In the genomic region with DNA sequence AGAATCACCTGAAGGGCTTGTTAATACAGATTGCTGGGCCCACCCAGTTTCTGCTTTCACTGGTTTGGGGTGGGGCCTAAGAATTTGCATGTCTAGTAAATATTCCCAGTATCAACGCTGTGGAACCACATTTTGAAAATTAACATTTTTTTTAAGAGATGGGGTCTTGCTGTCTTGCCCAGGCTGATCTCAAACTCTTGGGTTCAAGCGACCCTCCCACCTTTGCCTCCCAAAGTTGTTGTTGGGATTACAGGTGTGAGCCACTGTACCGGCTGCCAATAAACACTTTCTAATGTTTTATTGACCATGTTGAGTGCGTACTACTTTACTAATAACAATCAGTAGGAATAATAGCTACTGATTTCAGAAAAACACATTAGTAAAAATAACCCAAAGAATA, we compare ENCODE assay signal across 9 cellular contexts. TPM values are rescaled to one million over a fixed set of nuclear protein-coding genes. Genes with fewer than 3 reads are reported as not detected.
A peak's percentile ranks its signal among the peaks of the same experiment; 100 is the strongest.
DNase-seq lines count a peak whose midpoint lies in the region; ATAC-seq, FAIRE-seq and TF ChIP-seq lines count a peak whose summit lies in the region.
"Had no signal": no experiment of that assay in that cellular context is flagged by ENCODE, and none has a peak within 500 bp of the region (broad histone marks: within the 10 kb centered on the region; RNA-seq: fewer than 3 reads in every experiment).

No MANE protein-coding gene starts in this region.

- H3K27ac ChIP-seq in RWPE2 (ENCODE audit: poor library complexity, severe bottlenecking) (peak overlapping the region; percentile 4), rectal smooth muscle tissue (ENCODE audit: low read depth, low read length) (no peak overlapping the region)

- H3K4me1 ChIP-seq in RWPE2 (ENCODE audit: insufficient read depth, poor library complexity, severe bottlenecking): peaks cover 14% of the 10 kb centered on the region
- H3K4me1 ChIP-seq in rectal smooth muscle tissue (ENCODE audit: control insufficient read depth, insufficient read depth, low read length): peaks cover 21% of the 10 kb centered on the region

- DNase-seq in RWPE2 (ENCODE audit: low spot score) (no peak), epithelial cell of esophagus (ENCODE audit: low read depth) (no peak), MV-4-11 (lab: John Stamatoyannopoulos, UW) (no peak), COLO668 (lab: John Stamatoyannopoulos, UW; ENCODE audit: unreplicated experiment) (no peak), HCEC 1CT (no peak), GM12892 (ENCODE audit: insufficient read length) (no peak)
- DNase-seq: left colon had no signal

- TF ChIP-seq CTCF in RWPE2 (IDR thresholded peaks at IDR 0.05; ENCODE audit: poor library complexity, severe bottlenecking): no peak
- no peak for TF ChIP-seq CTCF in epithelial cell of esophagus (IDR thresholded peaks at IDR 0.05; ENCODE audit: insufficient read depth, low read depth, low read length, missing control alignments)

- ATAC-seq in RWPE2 (ENCODE audit: low read depth): no peak
- ATAC-seq: left colon had no signal

- H3K27me3 ChIP-seq in RWPE2 (ENCODE audit: insufficient read depth, poor library complexity, severe bottlenecking) (no peaks in the 10 kb centered on the region), rectal smooth muscle tissue (ENCODE audit: control insufficient read depth, insufficient read depth, low read length) (no peaks in the 10 kb centered on the region)

- no peaks in the 10 kb centered on the region for H3K9me3 ChIP-seq in RWPE2 (ENCODE audit: severe bottlenecking)

- H3K36me3 ChIP-seq in RWPE2 (ENCODE audit: low read depth) (peaks cover 71% of the 10 kb centered on the region), rectal smooth muscle tissue (ENCODE audit: control insufficient read depth, insufficient read depth, low read length) (peaks cover 45% of the 10 kb centered on the region)

- no peak for FAIRE-seq in GM12892 (lab: Jason Lieb, UNC)

- peak overlapping the region; percentile 29; the same call in 1 of the 2 replicates for H3K4me3 ChIP-seq in GM08714 (ENCODE audit: low read length)
- H3K4me3 ChIP-seq in RWPE2 (ENCODE audit: severe bottlenecking): no peak overlapping the region
- H3K4me3 ChIP-seq in epithelial cell of esophagus (ENCODE audit: low read length): peak overlapping the region; percentile 97
- H3K4me3 ChIP-seq in rectal smooth muscle tissue (ENCODE audit: low read length): peak overlapping the region; percentile 99

- H3K9ac ChIP-seq in rectal smooth muscle tissue (ENCODE audit: low read length): no peak overlapping the region

- TF ChIP-seq POLR2A in GM12892 (IDR thresholded peaks at IDR 0.05; ENCODE audit: low read depth, low read length): no peak

RNA-seq across cellular contexts. Expression of a gene that starts 2.5 kb away (rescaled TPM):
- polyA plus RNA-seq in GM12892 (2012; ENCODE audit: missing spikeins): 330 TPM

RNA-seq across cellular contexts. Expression of a gene that starts 51.6 kb away (rescaled TPM):
- 27.3 TPM for polyA plus RNA-seq in GM12892 (2012; ENCODE audit: missing spikeins)

RNA-seq across cellular contexts. Expression of a gene that starts 55.2 kb away (rescaled TPM):
- 31.0 TPM for polyA plus RNA-seq in GM12892 (2012; ENCODE audit: missing spikeins)
